Comparison of ENCODE assay signal across 28 cellular contexts in genomic region chr3:16190704-16191103, GRCh38. TPM values are rescaled to one million over a fixed set of nuclear protein-coding genes. Genes with fewer than 3 reads are reported as not detected.
"Had no signal": no experiment of that assay in that cellular context is flagged by ENCODE, and none has a peak within 500 bp of the region (broad histone marks: within the 10 kb centered on the region; RNA-seq: fewer than 3 reads in every experiment).

No MANE protein-coding gene starts in this region.

- H3K27ac Mint-ChIP-seq: activated CD4-positive, alpha-beta T cell treated with anti-CD3 and anti-CD28 coated beads for 36 hours; activated CD4-positive, alpha-beta T cell treated with anti-CD3 and anti-CD28 coated beads, Interleukin-2, amount 10 ng/mL, durations not matched to agents 7 days and 5 days; activated CD8-positive, alpha-beta T cell treated with anti-CD3 and anti-CD28 coated beads for 36 hours; activated naive CD8-positive, alpha-beta T cell; activated T-helper 17 cell treated with anti-CD3 and anti-CD28 coated beads, Interleukin-2, amount 50 U/mL, for 72 hours; effector memory CD8-positive, alpha-beta T cell had no signal

- H3K27ac ChIP-seq: brain microvascular endothelial cell, esophagus muscularis mucosa, foreskin keratinocyte, gastroesophageal sphincter had no signal

- H3K27me3 ChIP-seq: brain microvascular endothelial cell, esophagus muscularis mucosa, gastroesophageal sphincter had no signal

- H3K27me3 Mint-ChIP-seq: activated CD4-positive, alpha-beta T cell treated with anti-CD3 and anti-CD28 coated beads for 36 hours; activated naive CD8-positive, alpha-beta T cell had no signal

- H3K4me3 Mint-ChIP-seq: activated CD4-positive, alpha-beta T cell treated with anti-CD3 and anti-CD28 coated beads for 36 hours; activated CD4-positive, alpha-beta T cell treated with anti-CD3 and anti-CD28 coated beads, Interleukin-2, amount 10 ng/mL, durations not matched to agents 7 days and 5 days; activated CD8-positive, alpha-beta T cell treated with anti-CD3 and anti-CD28 coated beads for 36 hours; activated naive CD8-positive, alpha-beta T cell; activated T-cell treated with anti-CD3 and anti-CD28 coated beads, Interleukin-2, amount 50 U/mL, for 4 hours; activated T-helper 17 cell treated with anti-CD3 and anti-CD28 coated beads, Interleukin-2, amount 50 U/mL, for 72 hours; effector memory CD8-positive, alpha-beta T cell had no signal

- H3K4me1 Mint-ChIP-seq: activated CD4-positive, alpha-beta T cell treated with anti-CD3 and anti-CD28 coated beads for 36 hours had no signal

- H3K36me3 ChIP-seq: brain microvascular endothelial cell had no signal

- ATAC-seq: activated CD4-positive, alpha-beta T cell treated with anti-CD3 and anti-CD28 coated beads for 36 hours; activated CD8-positive, alpha-beta T cell treated with anti-CD3 and anti-CD28 coated beads for 36 hours; activated T-cell treated with anti-CD3 and anti-CD28 coated beads, Interleukin-2, amount 50 U/mL, for 4 hours; activated T-helper 17 cell treated with anti-CD3 and anti-CD28 coated beads, Interleukin-2, amount 50 U/mL, for 72 hours; effector memory CD8-positive, alpha-beta T cell; foreskin keratinocyte; gastroesophageal sphincter had no signal

- H3K9me3 Mint-ChIP-seq: activated CD4-positive, alpha-beta T cell treated with anti-CD3 and anti-CD28 coated beads, Interleukin-2, amount 10 ng/mL, durations not matched to agents 7 days and 5 days; activated CD8-positive, alpha-beta T cell treated with anti-CD3 and anti-CD28 coated beads for 36 hours; activated T-cell treated with anti-CD3 and anti-CD28 coated beads, Interleukin-2, amount 50 U/mL, for 4 hours; activated T-helper 17 cell treated with anti-CD3 and anti-CD28 coated beads, Interleukin-2, amount 50 U/mL, for 72 hours; effector memory CD8-positive, alpha-beta T cell had no signal

- H3K4me3 ChIP-seq: esophagus muscularis mucosa, gastroesophageal sphincter had no signal

- H3K36me3 Mint-ChIP-seq: activated naive CD8-positive, alpha-beta T cell had no signal

- DNase-seq: activated CD4-positive, alpha-beta T cell treated with anti-CD3 and anti-CD28 coated beads for 36 hours; activated CD4-positive, alpha-beta T cell treated with anti-CD3 and anti-CD28 coated beads, Interleukin-2, amount 10 ng/mL, durations not matched to agents 7 days and 5 days; activated CD4-positive, alpha-beta T cell treated with anti-CD3 and anti-CD28 coated beads, Interleukin-2, amount 50 U/mL, for 48 hours; activated CD4-positive, CD25-positive, alpha-beta regulatory T cell; activated CD4-positive, CD25-positive, alpha-beta regulatory T cell treated with anti-CD3 and anti-CD28 coated beads, Interleukin-2, amount 50 U/mL, for 72 hours; activated CD8-positive, alpha-beta memory T cell treated with anti-CD3 and anti-CD28 coated beads for 24 hours; activated CD8-positive, alpha-beta T cell treated with anti-CD3 and anti-CD28 coated beads for 36 hours; activated effector memory CD4-positive, alpha-beta T cell treated with Interleukin-2 at 50 U/mL for 16 hours; activated gamma-delta T cell treated with Interleukin-2 at 50 U/mL for 16 hours; activated naive CD4-positive, alpha-beta T cell treated with anti-CD3 and anti-CD28 coated beads, Interleukin-2, amount 50 U/mL, for 16 hours; activated naive CD4-positive, alpha-beta T cell treated with Interleukin-2 at 50 U/mL for 16 hours; activated T-cell treated with anti-CD3 and anti-CD28 coated beads, Interleukin-2, amount 50 U/mL, for 4 hours; amniotic stem cell; anterior cingulate cortex; brain microvascular endothelial cell; caudate nucleus; cortex of kidney; dermis blood vessel endothelial cell; effector CD4-positive, alpha-beta T cell; effector memory CD8-positive, alpha-beta T cell; erythroblast; foreskin keratinocyte; T-helper 2 cell had no signal

- H3K4me1 ChIP-seq: esophagus muscularis mucosa, foreskin keratinocyte, gastroesophageal sphincter had no signal

- H3K9me3 ChIP-seq: esophagus muscularis mucosa, gastroesophageal sphincter had no signal

RNA-seq across cellular contexts. Expression of gene GALNT15, which starts 16.2 kb away (rescaled TPM):
- total RNA-seq: activated CD4-positive, alpha-beta T cell treated with anti-CD3 and anti-CD28 coated beads for 36 hours; activated CD4-positive, alpha-beta T cell treated with anti-CD3 and anti-CD28 coated beads, Interleukin-2, amount 10 ng/mL, durations not matched to agents 7 days and 5 days; activated CD8-positive, alpha-beta T cell treated with anti-CD3 and anti-CD28 coated beads for 36 hours; activated T-cell treated with anti-CD3 and anti-CD28 coated beads, Interleukin-2, amount 50 U/mL, for 4 hours; foreskin keratinocyte; T-helper 1 cell treated with Interleukin-12 subunit alpha and Interleukin-12 subunit beta and Interleukin-4 antibody, amounts not matched to agents 30 ng/mL and 1 ng/mL, for 36 hours had no signal
